In the genomic region with DNA sequence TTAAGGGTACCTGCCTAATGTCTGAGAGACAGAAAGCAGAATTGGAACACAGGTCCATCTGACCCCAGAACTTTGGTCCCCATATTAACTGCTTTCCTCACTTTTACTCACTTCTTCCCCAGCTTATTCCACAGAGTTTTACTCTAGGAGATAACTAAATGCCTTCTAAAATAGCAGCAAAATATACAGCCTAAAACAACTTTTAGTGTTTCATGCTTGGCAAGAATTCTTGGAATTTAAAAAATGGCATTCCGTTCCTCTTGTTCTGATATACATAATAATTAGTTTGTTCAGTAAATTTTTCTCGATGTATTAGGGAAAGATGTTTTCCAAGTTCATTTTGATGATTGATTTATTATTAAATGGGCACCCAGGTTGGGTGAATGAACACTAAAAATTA, we compare ENCODE assay signal across 19 cellular contexts.
DNase-seq lines count a peak whose midpoint lies in the region; ATAC-seq and TF ChIP-seq lines count a peak whose summit lies in the region.
"Had no signal": no experiment of that assay in that cellular context is flagged by ENCODE, and none has a peak within 500 bp of the region (broad histone marks: within the 10 kb centered on the region; RNA-seq: fewer than 3 reads in every experiment).

No MANE protein-coding gene starts in this region.

- H3K23ac ChIP-seq in neuronal stem cell (ENCODE audit: low read depth, low read length, poor library complexity) = no peak overlapping the region

- peaks cover 1% of the 10 kb centered on the region for H3K9me3 Mint-ChIP-seq in activated T-helper 17 cell treated with anti-CD3 and anti-CD28 coated beads, Interleukin-2, amount 50 U/mL, for 72 hours
- no peaks in the 10 kb centered on the region for H3K9me3 Mint-ChIP-seq in activated naive CD8-positive, alpha-beta T cell treated with anti-CD3 and anti-CD28 coated beads for 36 hours

- no peak overlapping the region for H3K27ac Mint-ChIP-seq in activated T-helper 17 cell treated with anti-CD3 and anti-CD28 coated beads, Interleukin-2, amount 50 U/mL, for 72 hours
- H3K27ac Mint-ChIP-seq in activated naive CD8-positive, alpha-beta T cell treated with anti-CD3 and anti-CD28 coated beads for 36 hours = no peak overlapping the region
- H3K27ac Mint-ChIP-seq: CD4-positive, CD25-positive, alpha-beta regulatory T cell had no signal

- no peak overlapping the region for H4K8ac ChIP-seq in neuronal stem cell (ENCODE audit: low read depth, low read length)

- H3K14ac ChIP-seq in neuronal stem cell (ENCODE audit: low read length) = no peak overlapping the region

- 67% methylated on average over 1 of the region's 2 CpGs for WGBS in HUES64
- no CpG with 5 or more reads among the region's 2 CpGs for WGBS in neuronal stem cell (ENCODE audit: extremely low coverage in 2 of 2, insufficient read length in 2 of 2, insufficient replicate concordance in 1 of 2), 2 donors

- H3K27me3 Mint-ChIP-seq in activated T-helper 17 cell treated with anti-CD3 and anti-CD28 coated beads, Interleukin-2, amount 50 U/mL, for 72 hours = peaks cover 11% of the 10 kb centered on the region
- H3K27me3 Mint-ChIP-seq in activated naive CD8-positive, alpha-beta T cell treated with anti-CD3 and anti-CD28 coated beads for 36 hours = peaks cover 14% of the 10 kb centered on the region
- H3K27me3 Mint-ChIP-seq: CD4-positive, CD25-positive, alpha-beta regulatory T cell had no signal

- no peak overlapping the region for H2BK5ac ChIP-seq in neuronal stem cell (ENCODE audit: low read length)

- H2AFZ ChIP-seq in neuronal stem cell (ENCODE audit: low read length) = no peak overlapping the region

- H3K27ac ChIP-seq in HUES64 (ENCODE audit: low read depth, low read length) (peak overlapping the region; percentile 85), neuronal stem cell (replicated peaks; ENCODE audit: low read length) (peak overlapping the region; percentile 63)
- H3K27ac ChIP-seq: RWPE1, SJCRH30 had no signal

- no peak overlapping the region for H3K4ac ChIP-seq in neuronal stem cell (ENCODE audit: low read length)

- no peak for ATAC-seq in activated T-helper 17 cell treated with anti-CD3 and anti-CD28 coated beads, Interleukin-2, amount 50 U/mL, for 72 hours (replicated peaks)
- ATAC-seq: PC-3 had no signal

- no peak overlapping the region for H2BK15ac ChIP-seq in neuronal stem cell (ENCODE audit: low read length)

- H3K4me2 ChIP-seq in neuronal stem cell (ENCODE audit: insufficient read depth, low read length, poor library complexity, severe bottlenecking) = no peak overlapping the region

- H3K9me3 ChIP-seq in HUES64 (ENCODE audit: insufficient read depth, low read depth, low read length) (no peaks in the 10 kb centered on the region), neuronal stem cell (replicated peaks in 1 of 2; ENCODE audit: control insufficient read depth in 2 of 2, insufficient read depth in 1 of 2, low read depth in 1 of 2, low read length in 2 of 2) (peaks cover 0 to 5% of the 10 kb centered on the region in 2 donors)
- H3K9me3 ChIP-seq: SJCRH30 had no signal

- H3K9ac ChIP-seq in HUES64 (ENCODE audit: low read depth, low read length) (no peak overlapping the region), neuronal stem cell (ENCODE audit: low read depth, low read length, poor library complexity) (no peak overlapping the region)

- DNase-seq in EH (ENCODE audit: low read depth) = peak; percentile 67
- DNase-seq in fibroblast of the aortic adventitia (ENCODE audit: low read depth) = peak; percentile 25
- no peak for DNase-seq in neuronal stem cell (ENCODE audit: low spot score)
- no peak for DNase-seq in activated CD4-positive, alpha-beta T cell treated with anti-CD3 and anti-CD28 coated beads, Interleukin-2, amount 50 U/mL, for 4 hours
- no peak for DNase-seq in activated naive CD8-positive, alpha-beta T cell treated with anti-CD3 and anti-CD28 coated beads for 36 hours
- no peak for DNase-seq in activated naive CD4-positive, alpha-beta T cell treated with Interleukin-2 at 50 U/mL for 16 hours
- DNase-seq: CD4-positive, CD25-positive, alpha-beta regulatory T cell; DMS79; GDM1; NCI-H1048; NCI-H146; NCI-H2081; NCI-H510A; NCI-H774; PC-3; SJCRH30 had no signal

- no peak overlapping the region for H3K4me3 Mint-ChIP-seq in activated T-helper 17 cell treated with anti-CD3 and anti-CD28 coated beads, Interleukin-2, amount 50 U/mL, for 72 hours
- H3K4me3 Mint-ChIP-seq in activated naive CD8-positive, alpha-beta T cell treated with anti-CD3 and anti-CD28 coated beads for 36 hours = no peak overlapping the region
- H3K4me3 Mint-ChIP-seq: CD4-positive, CD25-positive, alpha-beta regulatory T cell had no signal

- no peak for TF ChIP-seq CTCF in fibroblast of the aortic adventitia (IDR thresholded peaks at IDR 0.05; ENCODE audit: insufficient read depth, low read length)

- no peaks in the 10 kb centered on the region for H3K36me3 Mint-ChIP-seq in activated T-helper 17 cell treated with anti-CD3 and anti-CD28 coated beads, Interleukin-2, amount 50 U/mL, for 72 hours (ENCODE audit: low read depth)
- no peaks in the 10 kb centered on the region for H3K36me3 Mint-ChIP-seq in activated naive CD8-positive, alpha-beta T cell treated with anti-CD3 and anti-CD28 coated beads for 36 hours
- H3K36me3 Mint-ChIP-seq: CD4-positive, CD25-positive, alpha-beta regulatory T cell had no signal

- no peak overlapping the region for H2BK12ac ChIP-seq in neuronal stem cell (ENCODE audit: low read length)

- no peak overlapping the region for H4K91ac ChIP-seq in neuronal stem cell (ENCODE audit: low read depth, low read length, poor library complexity)

- H3K36me3 ChIP-seq in HUES64 (ENCODE audit: insufficient read depth, low read length) (no peaks in the 10 kb centered on the region), neuronal stem cell (replicated peaks in 1 of 2; ENCODE audit: control insufficient read depth in 2 of 2, insufficient read depth in 2 of 2, low read length in 2 of 2) (no peaks in the 10 kb centered on the region)
- H3K36me3 ChIP-seq: SJCRH30 had no signal

- no peaks in the 10 kb centered on the region for H3K4me1 Mint-ChIP-seq in activated T-helper 17 cell treated with anti-CD3 and anti-CD28 coated beads, Interleukin-2, amount 50 U/mL, for 72 hours
- H3K4me1 Mint-ChIP-seq in activated naive CD8-positive, alpha-beta T cell treated with anti-CD3 and anti-CD28 coated beads for 36 hours = no peaks in the 10 kb centered on the region
- H3K4me1 Mint-ChIP-seq: CD4-positive, CD25-positive, alpha-beta regulatory T cell had no signal

- H3K4me3 ChIP-seq in HUES64 (ENCODE audit: low read length) = no peak overlapping the region
- no peak overlapping the region for H3K4me3 ChIP-seq in fibroblast of the aortic adventitia (ENCODE audit: low read depth, low read length)
- no peak overlapping the region for H3K4me3 ChIP-seq in neuronal stem cell (ENCODE audit: low read length in 2 of 2)
- H3K4me3 ChIP-seq: SJCRH30 had no signal

- H2AK5ac ChIP-seq in neuronal stem cell (ENCODE audit: low read depth, low read length) = no peak overlapping the region

- H3K27me3 ChIP-seq in HUES64 (ENCODE audit: insufficient read depth, low read length) (no peaks in the 10 kb centered on the region), neuronal stem cell (ENCODE audit: control insufficient read depth in 3 of 3, insufficient read depth in 3 of 3, low read depth in 1 of 3, low read length in 3 of 3) (no peaks in the 10 kb centered on the region)
- H3K27me3 ChIP-seq: SJCRH30 had no signal

- peaks cover 4% of the 10 kb centered on the region for H3K79me1 ChIP-seq in neuronal stem cell (ENCODE audit: low read depth, low read length)

- H3K4me1 ChIP-seq in HUES64 (ENCODE audit: insufficient read depth, low read length) (peaks cover 37% of the 10 kb centered on the region), neuronal stem cell (ENCODE audit: control insufficient read depth in 2 of 2, insufficient read depth in 1 of 2, low read depth in 1 of 2, low read length in 2 of 2) (peaks cover 36 to 40% of the 10 kb centered on the region in 2 donors)
- H3K4me1 ChIP-seq: SJCRH30 had no signal

- no peak overlapping the region for H3K18ac ChIP-seq in neuronal stem cell (ENCODE audit: low read length)

- no peak overlapping the region for H2BK120ac ChIP-seq in neuronal stem cell (ENCODE audit: low read depth, low read length)

Comparison
In these comparisons a context has a peak if more than half of its experiments do, and no peak if none do; other contexts are left out.
1. DNase-seq: peak in EH (single experiment) and fibroblast of the aortic adventitia (single experiment); none in neuronal stem cell (single experiment), activated CD4-positive, alpha-beta T cell treated with anti-CD3 and anti-CD28 coated beads, Interleukin-2, amount 50 U/mL, for 4 hours (0 of 2), activated naive CD8-positive, alpha-beta T cell treated with anti-CD3 and anti-CD28 coated beads for 36 hours (single experiment) and activated naive CD4-positive, alpha-beta T cell treated with Interleukin-2 at 50 U/mL for 16 hours (single experiment).